In genomic region chr19:50315773-50316448, GRCh38 we compare ENCODE assay signal across 1 cellular context.
A peak's percentile ranks its signal among the peaks of the same experiment; 100 is the strongest.
TF ChIP-seq lines count a peak whose summit lies in the region.

No MANE protein-coding gene starts in this region.

TF ChIP-seq in GM12878, 131 proteins besides CTCF, POLR2A, EP300 and RAD21 (continued from another document):
- peak; percentile 99 for TF ChIP-seq ELK1 (IDR thresholded peaks at IDR 0.05; ENCODE audit: low read depth, low read length)
- no peak for TF ChIP-seq KDM1A (IDR thresholded peaks at IDR 0.05; ENCODE audit: borderline replicate concordance)
- TF ChIP-seq HSF1 (IDR thresholded peaks at IDR 0.05; ENCODE audit: low read depth, low read length), result no peak
- no peak for TF ChIP-seq SMARCA5 (IDR thresholded peaks at IDR 0.05)
- TF ChIP-seq ATF7 (IDR thresholded peaks at IDR 0.05; ENCODE audit: low read depth), result no peak
- no peak for TF ChIP-seq CBX5 (IDR thresholded peaks at IDR 0.05; ENCODE audit: low read depth)
- 0 out of 2 replicates have a peak, but pooled peaks have one; percentile 54 for TF ChIP-seq TBL1XR1 (IDR thresholded peaks at IDR 0.05; ENCODE audit: low read depth, low read length)
- no peak for TF ChIP-seq CEBPB (IDR thresholded peaks at IDR 0.05; ENCODE audit: borderline replicate concordance in 1 of 2, low read depth in 2 of 2, low read length in 2 of 2)
- TF ChIP-seq GABPA (IDR thresholded peaks at IDR 0.05; ENCODE audit: low read depth), result no peak
- no peak for TF ChIP-seq USF1 (IDR thresholded peaks at IDR 0.05; ENCODE audit: borderline replicate concordance, extremely low read length, insufficient read depth, low read depth, low read length)
- no peak for TF ChIP-seq ATF3 (IDR thresholded peaks at IDR 0.05; ENCODE audit: borderline replicate concordance, extremely low read depth, low read depth, low read length)
- no peak for TF ChIP-seq SREBF1 (IDR thresholded peaks at IDR 0.05; ENCODE audit: low read length)
- TF ChIP-seq IKZF2 (IDR thresholded peaks at IDR 0.05), result peak; percentile 65 to 68
- no peak for TF ChIP-seq MTA3 (IDR thresholded peaks at IDR 0.05; ENCODE audit: borderline replicate concordance, low read length)
- TF ChIP-seq RAD51 (IDR thresholded peaks at IDR 0.05), result peak; percentile 20; the same call in 1 of the 2 replicates
- TF ChIP-seq NRF1 (conservative IDR thresholded peaks at IDR 0.05; ENCODE audit: low read depth, low read length), result no peak
- no peak for TF ChIP-seq STAT1 (conservative IDR thresholded peaks at IDR 0.05)
- no peak for TF ChIP-seq WRNIP1 (IDR thresholded peaks at IDR 0.05; ENCODE audit: borderline replicate concordance, low read depth, low read length)
- TF ChIP-seq GATAD2B (conservative IDR thresholded peaks at IDR 0.05; ENCODE audit: low read depth), result no peak
- peak; percentile 95 for TF ChIP-seq CHD2 (IDR thresholded peaks at IDR 0.05; ENCODE audit: borderline replicate concordance, low read depth, low read length)
- TF ChIP-seq MYC (IDR thresholded peaks at IDR 0.05; ENCODE audit: insufficient read depth, insufficient read length, insufficient replicate concordance, low read length, severe bottlenecking), result no peak
- no peak for TF ChIP-seq RCOR1 (conservative IDR thresholded peaks at IDR 0.05; ENCODE audit: low read depth, low read length)
- no peak for TF ChIP-seq MYB (IDR thresholded peaks at IDR 0.05; ENCODE audit: borderline replicate concordance, low read depth, low read length)
- TF ChIP-seq MAX (IDR thresholded peaks at IDR 0.05; ENCODE audit: low read depth, low read length), result no peak
- no peak for TF ChIP-seq HDAC2 (IDR thresholded peaks at IDR 0.05)
- TF ChIP-seq CREM (IDR thresholded peaks at IDR 0.05; ENCODE audit: low read depth), result 0 out of 2 replicates have a peak, but pooled peaks have one; percentile 15
- peak; percentile 36 for TF ChIP-seq MEF2B (IDR thresholded peaks at IDR 0.05; ENCODE audit: partially characterized antibody, poor library complexity, severe bottlenecking)
- TF ChIP-seq IRF3 (IDR thresholded peaks at IDR 0.05), result no peak
- no peak for TF ChIP-seq SUZ12 (IDR thresholded peaks at IDR 0.05; ENCODE audit: unreplicated experiment)
- no peak for TF ChIP-seq CBFB (IDR thresholded peaks at IDR 0.05; ENCODE audit: low read depth)
- no peak for TF ChIP-seq IRF4 (IDR thresholded peaks at IDR 0.05; ENCODE audit: low read depth, low read length)
- TF ChIP-seq PBX3 (IDR thresholded peaks at IDR 0.05; ENCODE audit: insufficient replicate concordance, low read depth, low read length), result no peak
- 0 out of 3 replicates have a peak, but pooled peaks of 1 of the 2 experiments have one; percentile 13 for TF ChIP-seq EGR1 (IDR thresholded peaks at IDR 0.05; ENCODE audit: borderline replicate concordance in 1 of 2, low read depth in 2 of 2, low read length in 2 of 2)
- TF ChIP-seq PAX5 (IDR thresholded peaks at IDR 0.05; ENCODE audit: borderline replicate concordance, low read depth, low read length), result 0 out of 2 replicates have a peak, but pooled peaks have one; percentile 17
- no peak for TF ChIP-seq YBX1 (IDR thresholded peaks at IDR 0.05)
- TF ChIP-seq HDAC6 (IDR thresholded peaks at IDR 0.05; ENCODE audit: unreplicated experiment), result no peak
- TF ChIP-seq ESRRA (IDR thresholded peaks at IDR 0.05; ENCODE audit: low read length), result no peak
- peak; percentile 53 to 96 for TF ChIP-seq SRF (IDR thresholded peaks at IDR 0.05; ENCODE audit: low read depth in 2 of 2, low read length in 2 of 2)
- TF ChIP-seq BCL11A (IDR thresholded peaks at IDR 0.05; ENCODE audit: low read depth, low read length), result no peak; the same call in 1 of the 2 replicates
